ENCODE assay signal across 8 cellular contexts in genomic region chr12:89352492-89353187, GRCh38. TPM values are rescaled to one million over a fixed set of nuclear protein-coding genes. Genes with fewer than 3 reads are reported as not detected.
DNase-seq lines count a peak whose midpoint lies in the region; ATAC-seq, FAIRE-seq and TF ChIP-seq lines count a peak whose summit lies in the region.

A gene with protein sequence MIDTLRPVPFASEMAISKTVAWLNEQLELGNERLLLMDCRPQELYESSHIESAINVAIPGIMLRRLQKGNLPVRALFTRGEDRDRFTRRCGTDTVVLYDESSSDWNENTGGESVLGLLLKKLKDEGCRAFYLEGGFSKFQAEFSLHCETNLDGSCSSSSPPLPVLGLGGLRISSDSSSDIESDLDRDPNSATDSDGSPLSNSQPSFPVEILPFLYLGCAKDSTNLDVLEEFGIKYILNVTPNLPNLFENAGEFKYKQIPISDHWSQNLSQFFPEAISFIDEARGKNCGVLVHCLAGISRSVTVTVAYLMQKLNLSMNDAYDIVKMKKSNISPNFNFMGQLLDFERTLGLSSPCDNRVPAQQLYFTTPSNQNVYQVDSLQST (minus strand): TSS chr12:89352501. CDS start chr12:89352039, 462 bp downstream.

- peak within 1 kb of the TSS; percentile 95 for H3K18ac ChIP-seq in H9 (ENCODE audit: insufficient read length, low read depth, low read length)

- POLR2A ChIA-PET in activated naive CD8-positive, alpha-beta T cell treated with anti-CD3 and anti-CD28 coated beads, Interleukin-2, amount 10 ng/mL, durations not matched to agents 7 days and 5 days (lab: Charles Lee), result interaction anchor here (0.6 to 10.5 kb wide), 39 partner anchors 10 to 356 kb away, joined by 3 to 151 read pairs (median 6); partner anchors contain the start of genes ATP2B1, GALNT4 and POC1B

- peak within 1 kb of the TSS; percentile 85 for H3K9ac ChIP-seq in H9 (ENCODE audit: extremely low read depth, insufficient read length, low read length)

- peak within 1 kb of the TSS; percentile 78 for H2BK12ac ChIP-seq in H9 (ENCODE audit: insufficient read length, low read depth, low read length)

- no peak within 1 kb of the TSS for H3K56ac ChIP-seq in H9 (ENCODE audit: insufficient read length, low read depth, low read length)

- no peaks in the 10 kb centered on the region for H3K9me3 ChIP-seq in H9 (ENCODE audit: control insufficient read depth, low read depth, low read length)

- DNase-seq in D721Med (ENCODE audit: insufficient read length, low spot score), result peak; percentile 77
- peak; percentile 99 for DNase-seq in H9
- peak; percentile 96 to 99 (median 98) for DNase-seq in NCI-H1417 (lab: John Stamatoyannopoulos, UW)
- DNase-seq in T follicular helper cell (ENCODE audit: low read depth), result peak; percentile 78
- peak; percentile 90 for DNase-seq in activated naive CD8-positive, alpha-beta T cell treated with anti-CD3 and anti-CD28 coated beads, Interleukin-2, amount 10 ng/mL, durations not matched to agents 7 days and 5 days
- peak; percentile 98 for DNase-seq in glomerular visceral epithelial cell (ENCODE audit: extremely low spot score)
- peak; percentile 37 to 98 (median 88) for DNase-seq in nucleus accumbens (lab: John Stamatoyannopoulos, UW)

- H3T11ph ChIP-seq in H9 (ENCODE audit: low read length), result no peak within 1 kb of the TSS

- TF ChIP-seq CTCF in D721Med (IDR thresholded peaks at IDR 0.05; ENCODE audit: insufficient read depth, missing control alignments), result no peak
- TF ChIP-seq CTCF in H9 (conservative IDR thresholded peaks at IDR 0.05), result no peak
- TF ChIP-seq CTCF in subcutaneous adipose tissue (IDR thresholded peaks at IDR 0.05; ENCODE audit: low read depth), result no peak

- H3K9me3 Mint-ChIP-seq in H9, result peaks cover 0 to 28% of the 10 kb centered on the region in 2 experiments; a peak in 4 of 5 replicates
- H3K9me3 Mint-ChIP-seq in activated naive CD8-positive, alpha-beta T cell treated with anti-CD3 and anti-CD28 coated beads, Interleukin-2, amount 10 ng/mL, durations not matched to agents 7 days and 5 days, result no peaks in the 10 kb centered on the region

- peaks cover 56 to 72% of the 10 kb centered on the region in 2 experiments for H3K4me1 Mint-ChIP-seq in H9
- H3K4me1 Mint-ChIP-seq in activated naive CD8-positive, alpha-beta T cell treated with anti-CD3 and anti-CD28 coated beads, Interleukin-2, amount 10 ng/mL, durations not matched to agents 7 days and 5 days, result peaks cover 36% of the 10 kb centered on the region

- no peak within 1 kb of the TSS for H2BK20ac ChIP-seq in H9 (ENCODE audit: low read depth, low read length, poor library complexity, severe bottlenecking)

- H2BK15ac ChIP-seq in H9 (ENCODE audit: low read depth, low read length), result no peak within 1 kb of the TSS

- peak within 1 kb of the TSS; percentile 3 for H3K23ac ChIP-seq in H9 (ENCODE audit: insufficient read length, low read depth, low read length)

- peak within 1 kb of the TSS; percentile 90 to 100 for H3K4me3 Mint-ChIP-seq in H9
- peak within 1 kb of the TSS; percentile 98 for H3K4me3 Mint-ChIP-seq in activated naive CD8-positive, alpha-beta T cell treated with anti-CD3 and anti-CD28 coated beads, Interleukin-2, amount 10 ng/mL, durations not matched to agents 7 days and 5 days

- no CpG with 5 or more reads among the region's 34 CpGs for WGBS in H9 (ENCODE audit: extremely low coverage, insufficient read length, low lambda C conversion rate)

- peak within 1 kb of the TSS; percentile 94 for H4K5ac ChIP-seq in H9 (ENCODE audit: insufficient read length, low read depth, low read length)

- peak within 1 kb of the TSS; percentile 84 for H3K4me2 ChIP-seq in H9 (ENCODE audit: insufficient read depth, insufficient read length, low read length)

- H3K14ac ChIP-seq in H9 (ENCODE audit: insufficient read depth, low read length), result peak within 1 kb of the TSS; percentile 95

- H2BK120ac ChIP-seq in H9 (ENCODE audit: low read depth, low read length, poor library complexity, severe bottlenecking), result no peak within 1 kb of the TSS

- H2AFZ ChIP-seq in H9 (ENCODE audit: low read length), result no peak within 1 kb of the TSS

- H3K79me2 ChIP-seq in H9 (ENCODE audit: insufficient read depth, low read length), result peaks cover 24% of the 10 kb centered on the region; the same call in 1 of the 2 replicates

- peak within 1 kb of the TSS; percentile 99 for H3K27ac ChIP-seq in H9 (ENCODE audit: insufficient read length, low read depth, low read length)

- H3K4me1 ChIP-seq in H9 (ENCODE audit: insufficient read depth, low read length), result peaks cover 12% of the 10 kb centered on the region; the same call in 1 of the 2 replicates

- H3K27me3 ChIP-seq in H9 (ENCODE audit: insufficient read depth, low read length), result peaks cover 11% of the 10 kb centered on the region; the same call in 1 of the 2 replicates

- peaks cover 18 to 45% (median 28%) of the 10 kb centered on the region in 3 experiments; a peak in 6 of 7 replicates for H3K36me3 Mint-ChIP-seq in H9 (ENCODE audit: insufficient read depth in 1 of 3, low read depth in 3 of 3)
- H3K36me3 Mint-ChIP-seq in activated naive CD8-positive, alpha-beta T cell treated with anti-CD3 and anti-CD28 coated beads, Interleukin-2, amount 10 ng/mL, durations not matched to agents 7 days and 5 days, result peaks cover 35% of the 10 kb centered on the region

- ATAC-seq in activated naive CD8-positive, alpha-beta T cell treated with anti-CD3 and anti-CD28 coated beads, Interleukin-2, amount 10 ng/mL, durations not matched to agents 7 days and 5 days (ENCODE audit: low read depth), result peak; percentile 78

- H4K20me1 ChIP-seq in H9 (ENCODE audit: control insufficient read depth, insufficient read depth, insufficient read length), result peaks cover 3% of the 10 kb centered on the region

- H3K4ac ChIP-seq in H9 (ENCODE audit: low read depth, low read length), result no peak within 1 kb of the TSS; the same call in 1 of the 2 replicates

- FAIRE-seq in D721Med (lab: Jason Lieb, UNC), result no peak

- no peak within 1 kb of the TSS for H2BK5ac ChIP-seq in H9 (ENCODE audit: insufficient read length, low read length)

- no peak within 1 kb of the TSS for H4K8ac ChIP-seq in H9 (replicated peaks; ENCODE audit: insufficient read length, low read depth, low read length)

- H2AK5ac ChIP-seq in H9 (ENCODE audit: insufficient read length, low read length), result no peak within 1 kb of the TSS

- H3K27me3 Mint-ChIP-seq in H9 (ENCODE audit: low read depth), result peaks cover 79% of the 10 kb centered on the region
- no peaks in the 10 kb centered on the region for H3K27me3 Mint-ChIP-seq in activated naive CD8-positive, alpha-beta T cell treated with anti-CD3 and anti-CD28 coated beads, Interleukin-2, amount 10 ng/mL, durations not matched to agents 7 days and 5 days

- H4K91ac ChIP-seq in H9 (ENCODE audit: insufficient read length, low read depth, low read length), result peak within 1 kb of the TSS; percentile 39

- H3K27ac Mint-ChIP-seq in H9, result peak within 1 kb of the TSS; percentile 95 to 99 (median 99)
- H3K27ac Mint-ChIP-seq in activated naive CD8-positive, alpha-beta T cell treated with anti-CD3 and anti-CD28 coated beads, Interleukin-2, amount 10 ng/mL, durations not matched to agents 7 days and 5 days, result peak within 1 kb of the TSS; percentile 97

- H3K23me2 ChIP-seq in H9 (ENCODE audit: insufficient read length, low read depth, low read length, poor library complexity, severe bottlenecking), result peaks cover 21% of the 10 kb centered on the region

- H3K79me1 ChIP-seq in H9 (ENCODE audit: insufficient read depth, low read depth, low read length, poor library complexity, severe bottlenecking), result no peaks in the 10 kb centered on the region

RNA-seq across cellular contexts. Expression of the gene that starts here (rescaled TPM):
- total RNA-seq in H9 (2021) (35.3 and 39.5 TPM in 2 replicates), subcutaneous adipose tissue (10 to 100 TPM; 49.4 to 91.8 (median 69.2) TPM)
- total RNA-seq in activated naive CD8-positive, alpha-beta T cell treated with anti-CD3 and anti-CD28 coated beads, Interleukin-2, amount 10 ng/mL, durations not matched to agents 7 days and 5 days, result 10 to 100 TPM; 77.5 to 85.0 TPM

Comparison
In these comparisons a context has a peak if more than half of its experiments do, and no peak if none do; other contexts are left out.
1. Peak in every context shown above with its lines: DNase-seq, ATAC-seq and H3K27ac ChIP-seq.